Comparison of ENCODE assay signal across 8 cellular contexts in the genomic region with DNA sequence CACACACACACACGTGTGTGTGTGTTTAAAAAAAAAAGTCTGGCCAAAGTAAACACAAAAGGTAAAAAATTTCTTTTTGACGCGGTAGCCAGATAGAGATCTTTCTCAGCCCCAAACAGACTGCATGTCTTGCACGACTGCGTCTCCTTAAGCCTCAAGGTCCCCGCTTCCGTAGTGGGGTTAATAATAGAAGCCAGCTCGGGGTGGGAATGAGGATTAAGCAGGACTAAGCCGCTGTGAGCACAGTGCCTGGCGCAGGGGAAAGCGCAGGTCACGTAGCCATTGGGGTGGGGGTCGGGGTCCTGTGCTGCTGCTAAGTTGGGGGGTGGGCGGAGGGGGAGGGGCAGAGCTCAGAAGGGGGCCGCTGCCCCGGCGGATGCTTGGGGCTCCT. TPM values are rescaled to one million over a fixed set of nuclear protein-coding genes. Genes with fewer than 3 reads are reported as not detected.
DNase-seq lines count a peak whose midpoint lies in the region; FAIRE-seq and TF ChIP-seq lines count a peak whose summit lies in the region.

No MANE protein-coding gene starts in this region.

- peaks cover 37% of the 10 kb centered on the region; the same call in 1 of the 2 replicates for H3K79me2 ChIP-seq in H9 (ENCODE audit: insufficient read depth, low read length)

- no peak overlapping the region for H2BK120ac ChIP-seq in H9 (ENCODE audit: low read depth, low read length, poor library complexity, severe bottlenecking)

- peak overlapping the region; percentile 84 to 93 (median 90) for H3K27ac Mint-ChIP-seq in CD8-positive, alpha-beta memory T cell
- peak overlapping the region in 2 of 3 experiments; percentile 63 to 95; a peak in 3 of 7 replicates for H3K27ac Mint-ChIP-seq in H9

- peak; percentile 35 to 70 (median 36) for DNase-seq in CD8-positive, alpha-beta memory T cell
- DNase-seq in H9 (no peak), OCI-M1 (lab: John Stamatoyannopoulos, UW) (peak; percentile 55), astrocyte of the cerebellum (ENCODE audit: low read depth) (no peak), H54 (ENCODE audit: insufficient read length, low spot score) (no peak), iPS-NIHi7 (ENCODE audit: extremely low spot score) (no peak)

- no peak overlapping the region for H4K91ac ChIP-seq in H9 (ENCODE audit: insufficient read length, low read depth, low read length)

- no peak overlapping the region for H2BK20ac ChIP-seq in H9 (ENCODE audit: low read depth, low read length, poor library complexity, severe bottlenecking)

- H3K27me3 ChIP-seq in CD8-positive, alpha-beta memory T cell (ENCODE audit: insufficient read depth, low read length, poor library complexity, severe bottlenecking), result no peaks in the 10 kb centered on the region
- no peaks in the 10 kb centered on the region for H3K27me3 ChIP-seq in H9 (ENCODE audit: insufficient read depth, low read length)
- H3K27me3 ChIP-seq in iPS-15b (ENCODE audit: control insufficient read depth, insufficient read depth, low read length), result no peaks in the 10 kb centered on the region
- no peaks in the 10 kb centered on the region for H3K27me3 ChIP-seq in skeletal muscle tissue (ENCODE audit: control insufficient read depth in 3 of 3, insufficient read depth in 3 of 3, low read length in 3 of 3)

- CTCF ChIA-PET in CD8-positive, alpha-beta memory T cell (lab: Charles Lee), result interaction anchor here (0.9 to 1.3 kb wide), 2 partner anchors 37 to 74 kb away, joined by 3 to 7 read pairs; no protein-coding TSS in a partner anchor

- H2BK12ac ChIP-seq in H9 (ENCODE audit: insufficient read length, low read depth, low read length), result no peak overlapping the region

- H3K18ac ChIP-seq in H9 (ENCODE audit: insufficient read length, low read depth, low read length), result no peak overlapping the region

- H3K4me2 ChIP-seq in H9 (ENCODE audit: insufficient read depth, insufficient read length, low read length), result peak overlapping the region; percentile 98

- H3K4ac ChIP-seq in H9 (ENCODE audit: low read depth, low read length), result no peak overlapping the region

- peaks cover 55 to 75% (median 71%) of the 10 kb centered on the region in 3 donors for H3K4me1 Mint-ChIP-seq in CD8-positive, alpha-beta memory T cell
- peaks cover 31 to 34% of the 10 kb centered on the region in 2 experiments for H3K4me1 Mint-ChIP-seq in H9

- H3K14ac ChIP-seq in H9 (ENCODE audit: insufficient read depth, low read length), result no peak overlapping the region

- TF ChIP-seq CTCF in H9 (conservative IDR thresholded peaks at IDR 0.05) (no peak), astrocyte of the cerebellum (IDR thresholded peaks at IDR 0.05; ENCODE audit: low read depth, low read length, missing control alignments) (no peak)

- no peaks in the 10 kb centered on the region for H3K36me3 ChIP-seq in CD8-positive, alpha-beta memory T cell (ENCODE audit: insufficient read depth, low read length)
- H3K36me3 ChIP-seq in iPS-15b (ENCODE audit: control insufficient read depth, insufficient read depth, low read length) (peaks cover 4% of the 10 kb centered on the region), skeletal muscle tissue (ENCODE audit: control insufficient read depth in 3 of 3, insufficient read depth in 3 of 3, low read length in 3 of 3) (peaks cover 3 to 6% (median 5%) of the 10 kb centered on the region in 3 donors)

- H3K27ac ChIP-seq in CD8-positive, alpha-beta memory T cell (ENCODE audit: low read depth, low read length), result peak overlapping the region; percentile 66
- H3K27ac ChIP-seq in H9 (ENCODE audit: insufficient read length, low read depth, low read length), result no peak overlapping the region
- peak overlapping the region; percentile 64 for H3K27ac ChIP-seq in skeletal muscle tissue (ENCODE audit: low read depth, low read length)

- WGBS in H9 (ENCODE audit: extremely low coverage, insufficient read length, low lambda C conversion rate), result no CpG with 5 or more reads among the region's 17 CpGs

- in situ Hi-C loops in astrocyte of the cerebellum (cut with HindIII; ENCODE audit: low sequenced_read_pairs), result no loop called here

- no peak overlapping the region for H2BK15ac ChIP-seq in H9 (ENCODE audit: low read depth, low read length)

- no peak overlapping the region for H4K5ac ChIP-seq in H9 (ENCODE audit: insufficient read length, low read depth, low read length)

- no peak overlapping the region for H3K23ac ChIP-seq in H9 (ENCODE audit: insufficient read length, low read depth, low read length)

- H3K56ac ChIP-seq in H9 (ENCODE audit: insufficient read length, low read depth, low read length), result no peak overlapping the region

- no peak overlapping the region for H2BK5ac ChIP-seq in H9 (ENCODE audit: insufficient read length, low read length)

- peak overlapping the region; percentile 91 for H3K9ac ChIP-seq in H9 (ENCODE audit: extremely low read depth, insufficient read length, low read length)
- H3K9ac ChIP-seq in iPS-15b (ENCODE audit: low read depth, low read length), result peak overlapping the region; percentile 89
- H3K9ac ChIP-seq in skeletal muscle tissue (ENCODE audit: low read depth in 1 of 3, low read length in 3 of 3), result peak overlapping the region; percentile 68 to 89 (median 80)

- no peak overlapping the region for H2AFZ ChIP-seq in H9 (ENCODE audit: low read length)

- H3K79me1 ChIP-seq in H9 (ENCODE audit: insufficient read depth, low read depth, low read length, poor library complexity, severe bottlenecking), result peaks cover 10% of the 10 kb centered on the region

- no peak for TF ChIP-seq POLR2A in H54 (IDR thresholded peaks at IDR 0.05; ENCODE audit: low read depth, low read length)

- no peak for FAIRE-seq in H54 (lab: Jason Lieb, UNC)

- no peaks in the 10 kb centered on the region for H4K20me1 ChIP-seq in H9 (ENCODE audit: control insufficient read depth, insufficient read depth, insufficient read length)

- H3K4me1 ChIP-seq in CD8-positive, alpha-beta memory T cell (ENCODE audit: insufficient read depth, low read length), result peaks cover 54% of the 10 kb centered on the region
- H3K4me1 ChIP-seq in H9 (ENCODE audit: insufficient read depth, low read length), result peaks cover 2% of the 10 kb centered on the region; the same call in 1 of the 2 replicates
- H3K4me1 ChIP-seq in iPS-15b (ENCODE audit: control insufficient read depth, insufficient read depth, low read length), result peaks cover 9% of the 10 kb centered on the region
- peaks cover 28 to 37% (median 30%) of the 10 kb centered on the region in 3 donors for H3K4me1 ChIP-seq in skeletal muscle tissue (ENCODE audit: control insufficient read depth in 3 of 3, insufficient read depth in 3 of 3, low read length in 3 of 3)

- H3K36me3 Mint-ChIP-seq in CD8-positive, alpha-beta memory T cell, result peaks cover 0 to 26% (median 3%) of the 10 kb centered on the region in 3 donors
- H3K36me3 Mint-ChIP-seq in H9 (ENCODE audit: insufficient read depth in 1 of 3, low read depth in 3 of 3), result peaks cover 11 to 29% (median 27%) of the 10 kb centered on the region in 3 experiments; a peak in 6 of 7 replicates

- H3K23me2 ChIP-seq in H9 (ENCODE audit: insufficient read length, low read depth, low read length, poor library complexity, severe bottlenecking), result peaks cover 14% of the 10 kb centered on the region

- H3K9me3 ChIP-seq in CD8-positive, alpha-beta memory T cell (ENCODE audit: low read length), result no peaks in the 10 kb centered on the region
- H3K9me3 ChIP-seq in H9 (ENCODE audit: control insufficient read depth, low read depth, low read length) (no peaks in the 10 kb centered on the region), iPS-15b (ENCODE audit: control insufficient read depth, insufficient read depth, low read length) (no peaks in the 10 kb centered on the region), skeletal muscle tissue (ENCODE audit: control insufficient read depth in 3 of 3, low read length in 3 of 3) (no peaks in the 10 kb centered on the region)

- no peak overlapping the region for H4K8ac ChIP-seq in H9 (replicated peaks; ENCODE audit: insufficient read length, low read depth, low read length)

- POLR2A ChIA-PET in CD8-positive, alpha-beta memory T cell (lab: Charles Lee), result interaction anchor here (0.6 to 1.3 kb wide), 4 partner anchors 27 to 57 kb away, joined by 3 to 6 read pairs (median 4); a partner anchor contains a TSS

- no peak overlapping the region for H3T11ph ChIP-seq in H9 (ENCODE audit: low read length)

- no peak overlapping the region for H2AK5ac ChIP-seq in H9 (ENCODE audit: insufficient read length, low read length)

- H3K4me3 Mint-ChIP-seq in CD8-positive, alpha-beta memory T cell, result peak overlapping the region; percentile 86 to 96 (median 91)
- peak overlapping the region; percentile 86 to 88 for H3K4me3 Mint-ChIP-seq in H9

- H3K27me3 Mint-ChIP-seq in CD8-positive, alpha-beta memory T cell, result peaks cover 0 to 5% of the 10 kb centered on the region in 2 donors
- no peaks in the 10 kb centered on the region for H3K27me3 Mint-ChIP-seq in H9 (ENCODE audit: low read depth)

- no peaks in the 10 kb centered on the region for H3K9me3 Mint-ChIP-seq in CD8-positive, alpha-beta memory T cell
- peaks cover 0 to 7% of the 10 kb centered on the region in 2 experiments; a peak in 1 of 5 replicates for H3K9me3 Mint-ChIP-seq in H9

- peak overlapping the region; percentile 58 for H3K4me3 ChIP-seq in CD8-positive, alpha-beta memory T cell (ENCODE audit: low read length)
- H3K4me3 ChIP-seq in astrocyte of the cerebellum (ENCODE audit: low read depth, low read length) (peak overlapping the region; percentile 50), iPS-15b (ENCODE audit: low read depth, low read length) (peak overlapping the region; percentile 84), skeletal muscle tissue (ENCODE audit: low read length in 3 of 3) (peak overlapping the region; percentile 73 to 84 (median 81))

RNA-seq across cellular contexts. Expression of a gene that starts 0.5 kb away (rescaled TPM):
- total RNA-seq in CD8-positive, alpha-beta memory T cell, result 10 to 100 TPM; 63.5 to 70.1 TPM
- polyA plus RNA-seq in CD8-positive, alpha-beta memory T cell, result 52.3 TPM
- total RNA-seq in H9 (2021), result 143 TPM in 2 replicates
- 31.8 TPM for total RNA-seq in skeletal muscle tissue

RNA-seq across cellular contexts. Expression of a gene that starts 47.4 kb away (rescaled TPM):
- total RNA-seq in CD8-positive, alpha-beta memory T cell, result 10 to 100 TPM; 26.9 to 28.5 TPM
- polyA plus RNA-seq in CD8-positive, alpha-beta memory T cell, result 14.1 TPM
- total RNA-seq in H9 (2021), result 50.1 and 51.9 TPM in 2 replicates
- 26.1 TPM for total RNA-seq in skeletal muscle tissue

RNA-seq across cellular contexts. Expression of a gene that starts 47.8 kb away (rescaled TPM):
- 10 to 100 TPM; 58.5 to 60.1 TPM for total RNA-seq in CD8-positive, alpha-beta memory T cell
- polyA plus RNA-seq in CD8-positive, alpha-beta memory T cell, result 12.8 TPM
- 107 and 112 TPM in 2 replicates for total RNA-seq in H9 (2021)
- total RNA-seq in skeletal muscle tissue, result 36.5 TPM

RNA-seq across cellular contexts. Expression of a gene that starts 56.8 kb away (rescaled TPM):
- 10 to 100 TPM; 15.8 to 17.9 TPM for total RNA-seq in CD8-positive, alpha-beta memory T cell
- polyA plus RNA-seq in CD8-positive, alpha-beta memory T cell, result 13.9 TPM
- 17.5 and 17.9 TPM in 2 replicates for total RNA-seq in H9 (2021)
- 12.5 TPM for total RNA-seq in skeletal muscle tissue

Comparison
In these comparisons a context has a peak if more than half of its experiments do, and no peak if none do; other contexts are left out.
1. DNase-seq: peak in CD8-positive, alpha-beta memory T cell (5 of 5) and OCI-M1 (single experiment); none in H9 (single experiment), astrocyte of the cerebellum (single experiment), H54 (single experiment) and iPS-NIHi7 (single experiment).
2. Peak in every context shown above with its lines, with median percentiles within 50 percentile points of each other: H3K4me3 ChIP-seq and H3K9ac ChIP-seq.